ENCODE assay signal across 11 cellular contexts in genomic region chr10:21493841-21494220, GRCh38. TPM values are rescaled to one million over a fixed set of nuclear protein-coding genes. Genes with fewer than 3 reads are reported as not detected.
DNase-seq lines count a peak whose midpoint lies in the region; ATAC-seq and TF ChIP-seq lines count a peak whose summit lies in the region.
"Had no signal": no experiment of that assay in that cellular context is flagged by ENCODE, and none has a peak within 500 bp of the region (broad histone marks: within the 10 kb centered on the region; RNA-seq: fewer than 3 reads in every experiment).

No MANE protein-coding gene starts in this region.

- 0 out of 2 replicates have a peak overlapping the region, but pooled peaks have one; percentile 86 for H3K9ac ChIP-seq in DND-41 (ENCODE audit: low read depth, low read length)
- H3K9ac ChIP-seq in OCI-LY1 (ENCODE audit: low read length): no peak overlapping the region
- H3K9ac ChIP-seq in parathyroid adenoma: no peak overlapping the region

- H3K27ac ChIP-seq in DND-41 (ENCODE audit: low read length): no peak overlapping the region
- H3K27ac ChIP-seq in OCI-LY1 (ENCODE audit: low read depth, low read length, poor library complexity, severe bottlenecking): no peak overlapping the region
- H3K27ac ChIP-seq in esophagus muscularis mucosa (replicated peaks in 1 of 4): peak overlapping the region in 2 of 4 donors; percentile 70 to 79
- peak overlapping the region; percentile 87 for H3K27ac ChIP-seq in parathyroid adenoma

- peaks cover 55% of the 10 kb centered on the region for H3K27me3 ChIP-seq in DND-41 (ENCODE audit: insufficient read depth, low read length, poor library complexity)
- no peaks in the 10 kb centered on the region for H3K27me3 ChIP-seq in OCI-LY1 (ENCODE audit: insufficient read depth, low read length)
- no peaks in the 10 kb centered on the region for H3K27me3 ChIP-seq in esophagus muscularis mucosa
- no peaks in the 10 kb centered on the region for H3K27me3 ChIP-seq in parathyroid adenoma (ENCODE audit: control insufficient read depth, insufficient read depth, low read length)
- H3K27me3 ChIP-seq: vagina had no signal

- H3K4me1 ChIP-seq in DND-41 (ENCODE audit: insufficient read depth, low read length) (peaks cover 32% of the 10 kb centered on the region), OCI-LY1 (ENCODE audit: insufficient read depth, low read length, severe bottlenecking) (peaks cover 23% of the 10 kb centered on the region), esophagus muscularis mucosa (peaks cover 13 to 32% (median 31%) of the 10 kb centered on the region in 4 donors), parathyroid adenoma (no peaks in the 10 kb centered on the region)

- H2AFZ ChIP-seq in DND-41 (ENCODE audit: low read depth, low read length): no peak overlapping the region
- no peak overlapping the region for H2AFZ ChIP-seq in OCI-LY1 (ENCODE audit: low read length)
- peak overlapping the region; percentile 89 for H2AFZ ChIP-seq in parathyroid adenoma

- ATAC-seq in DND-41 (ENCODE audit: insufficient read depth, low read depth) (no peak), GM21360 (IDR thresholded peaks at IDR 0.05; ENCODE audit: unreplicated experiment) (no peak)

- H3K36me3 ChIP-seq in DND-41 (ENCODE audit: insufficient read depth, low read length): no peaks in the 10 kb centered on the region
- no peaks in the 10 kb centered on the region for H3K36me3 ChIP-seq in OCI-LY1 (ENCODE audit: insufficient read depth, low read length)
- no peaks in the 10 kb centered on the region for H3K36me3 ChIP-seq in esophagus muscularis mucosa
- H3K36me3 ChIP-seq in parathyroid adenoma (ENCODE audit: control insufficient read depth, insufficient read depth, low read length): no peaks in the 10 kb centered on the region
- H3K36me3 ChIP-seq: vagina had no signal

- 75% methylated on average over 6 of the region's 10 CpGs for WGBS in esophagus muscularis mucosa

- H3F3A ChIP-seq in OCI-LY1 (ENCODE audit: insufficient read depth, low read length): 0 out of 2 replicates have a peak, but pooled peaks cover 3% of the 10 kb centered on the region

- TF ChIP-seq POLR2A in esophagus muscularis mucosa (IDR thresholded peaks at IDR 0.05; ENCODE audit: low read depth): no peak

- H4K20me1 ChIP-seq in DND-41 (ENCODE audit: insufficient read depth, low read length): 0 out of 2 replicates have a peak, but pooled peaks cover 5% of the 10 kb centered on the region
- no peaks in the 10 kb centered on the region for H4K20me1 ChIP-seq in OCI-LY1 (ENCODE audit: insufficient read depth, low read length)

- H3K4me3 ChIP-seq in DND-41 (ENCODE audit: low read depth in 1 of 2, low read length in 2 of 2) (peak overlapping the region in 1 of 2 experiments; percentile 77; a peak in 1 of 4 replicates), OCI-LY1 (ENCODE audit: low read depth, low read length, poor library complexity, severe bottlenecking) (no peak overlapping the region), esophagus muscularis mucosa (peak overlapping the region; percentile 74 to 85 (median 76)), parathyroid adenoma (ENCODE audit: low read depth, low read length) (peak overlapping the region; percentile 90)

- intact Hi-C loops in esophagus muscularis mucosa (cut with DNase I): loop anchor here (2.0 to 10.0 kb wide), 5 partner anchors 159 to 1491 kb away; partner anchors contain the start of gene DNAJC1

- no peaks in the 10 kb centered on the region for H3K9me3 ChIP-seq in DND-41 (ENCODE audit: insufficient read depth, low read length, severe bottlenecking)
- no peaks in the 10 kb centered on the region for H3K9me3 ChIP-seq in OCI-LY1 (ENCODE audit: low read length)
- H3K9me3 ChIP-seq in esophagus muscularis mucosa: no peaks in the 10 kb centered on the region
- H3K9me3 ChIP-seq in parathyroid adenoma (ENCODE audit: control insufficient read depth, low read length): no peaks in the 10 kb centered on the region
- H3K9me3 ChIP-seq: vagina had no signal

- DNase-seq in DND-41: no peak
- no peak for DNase-seq in esophagus muscularis mucosa (ENCODE audit: extremely low spot score)
- DNase-seq in SK-N-DZ (ENCODE audit: low spot score): no peak
- no peak for DNase-seq in GM19240 (ENCODE audit: insufficient read length, low spot score)
- DNase-seq in HuH-7 (ENCODE audit: low spot score): no peak
- DNase-seq: foreskin melanocyte, NCI-H1092 had no signal

- H3K4me2 ChIP-seq in DND-41 (ENCODE audit: insufficient read depth, low read length) (peak overlapping the region; percentile 98), OCI-LY1 (ENCODE audit: low read length) (peak overlapping the region; percentile 40; the same call in 1 of the 2 replicates), parathyroid adenoma (ENCODE audit: low read length) (no peak overlapping the region)

- H3K79me2 ChIP-seq in DND-41 (ENCODE audit: insufficient read depth, low read length) (no peaks in the 10 kb centered on the region), OCI-LY1 (ENCODE audit: insufficient read depth, low read length) (no peaks in the 10 kb centered on the region), parathyroid adenoma (no peaks in the 10 kb centered on the region)

- TF ChIP-seq EP300 in esophagus muscularis mucosa (IDR thresholded peaks at IDR 0.05): no peak

- TF ChIP-seq CTCF in DND-41 (IDR thresholded peaks at IDR 0.05; ENCODE audit: borderline replicate concordance, extremely low read depth, low read length, poor library complexity, severe bottlenecking): no peak
- no peak for TF ChIP-seq CTCF in OCI-LY1 (IDR thresholded peaks at IDR 0.05; ENCODE audit: low read length)
- no peak for TF ChIP-seq CTCF in esophagus muscularis mucosa (IDR thresholded peaks at IDR 0.05)
- no peak for TF ChIP-seq CTCF in parathyroid adenoma (IDR thresholded peaks at IDR 0.05)

- H3K9me2 ChIP-seq in OCI-LY1 (ENCODE audit: low read depth, low read length): no peaks in the 10 kb centered on the region

RNA-seq across cellular contexts. Expression of gene SKIDA1, which starts 31.7 kb away (rescaled TPM):
- total RNA-seq in esophagus muscularis mucosa: 1 to 10 TPM in 3 of 4 donors, under 1 TPM in 1; 0.50 to 2.9 (median 1.2) TPM
- polyA plus RNA-seq in SK-N-DZ (2014; cell fraction: cytosol; rRNA removed): 8.1 and 9.6 TPM in 2 replicates
- polyA plus RNA-seq in SK-N-DZ (2014; cell fraction: nucleus; rRNA removed): 5.6 and 9.0 TPM in 2 replicates

RNA-seq across cellular contexts. Expression of gene MLLT10, which starts 40.2 kb away (rescaled TPM):
- 10 to 100 TPM; 23.5 to 39.7 (median 30.2) TPM for total RNA-seq in esophagus muscularis mucosa
- 24.0 and 28.9 TPM in 2 replicates for polyA plus RNA-seq in SK-N-DZ (2014; cell fraction: cytosol; rRNA removed)
- polyA plus RNA-seq in SK-N-DZ (2014; cell fraction: nucleus; rRNA removed): 36.8 and 39.1 TPM in 2 replicates
